Comparison of ENCODE assay signal across 8 cellular contexts in the genomic region with DNA sequence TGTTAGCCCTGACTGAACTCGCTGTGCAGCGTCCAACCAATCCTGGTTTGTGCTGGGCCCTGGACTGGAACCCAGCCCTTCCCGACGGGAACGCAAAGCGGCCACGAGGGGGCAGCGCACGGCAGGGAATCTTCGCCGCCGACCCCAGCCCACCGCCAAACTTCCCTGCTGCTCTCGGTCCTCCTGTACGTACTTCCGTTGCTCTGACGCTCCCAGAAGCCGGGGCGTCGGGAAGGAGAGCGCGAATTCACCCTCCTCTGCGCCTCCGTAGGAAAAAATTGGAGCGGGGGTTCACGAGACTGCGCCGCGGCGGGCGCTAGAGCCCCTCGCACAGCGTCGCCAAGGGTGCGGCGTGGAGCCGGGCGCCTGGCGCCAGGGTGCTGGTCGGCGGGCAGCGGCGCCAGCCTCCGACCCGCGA. TPM values are rescaled to one million over a fixed set of nuclear protein-coding genes. Genes with fewer than 3 reads are reported as not detected.
A peak's percentile ranks its signal among the peaks of the same experiment; 100 is the strongest.
DNase-seq lines count a peak whose midpoint lies in the region; ATAC-seq and TF ChIP-seq lines count a peak whose summit lies in the region.

No MANE protein-coding gene starts in this region.

- peak; percentile 76 to 88 for DNase-seq in Caco-2
- DNase-seq in HFFc6 = peak; percentile 69
- peak; percentile 90 for DNase-seq in NCI-H2196 (lab: John Stamatoyannopoulos, UW; ENCODE audit: unreplicated experiment)
- DNase-seq in activated CD4-positive, alpha-beta T cell treated with anti-CD3 and anti-CD28 coated beads for 1 hour = peak; percentile 52
- no peak for DNase-seq in chondrocyte (ENCODE audit: low spot score)
- no peak for DNase-seq in kidney epithelial cell (ENCODE audit: low read depth)
- DNase-seq in stimulated activated CD4-positive, alpha-beta T cell treated with anti-CD3 and anti-CD28 coated beads, Interleukin-12 subunit alpha, Interleukin-12 subunit beta, amount 100 ng/mL, for 24 hours (ENCODE audit: low read depth in 2 of 2) = peak; percentile 54 to 66

- POLR2A ChIA-PET in Caco-2 (lab: Charles Lee) = no interaction called here

- no peaks in the 10 kb centered on the region for H3K9me3 ChIP-seq in Caco-2

- no peak for ATAC-seq in HG03280 (IDR thresholded peaks at IDR 0.05; ENCODE audit: unreplicated experiment)

- H3K27me3 Mint-ChIP-seq in Caco-2 (ENCODE audit: insufficient read depth, unreplicated experiment) = peaks cover 8% of the 10 kb centered on the region
- peaks cover 11% of the 10 kb centered on the region; the same call in 1 of the 2 replicates for H3K27me3 Mint-ChIP-seq in HFFc6 (ENCODE audit: insufficient read depth)
- no peaks in the 10 kb centered on the region for H3K27me3 Mint-ChIP-seq in chondrocyte (ENCODE audit: low read depth)

- H3K36me3 ChIP-seq in Caco-2 (ENCODE audit: control insufficient read depth, insufficient read depth, low read length) (no peaks in the 10 kb centered on the region), kidney epithelial cell (ENCODE audit: control insufficient read depth, insufficient read depth, low read length) (no peaks in the 10 kb centered on the region)

- intact Hi-C loops in Caco-2 (cut with micrococcal nuclease; ENCODE audit: unreplicated experiment) = loop anchor here (1.0 to 2.0 kb wide), 5 partner anchors 59 to 381 kb away; no protein-coding TSS in a partner anchor

- H3K27ac Mint-ChIP-seq in Caco-2 (ENCODE audit: unreplicated experiment) (no peak overlapping the region), HFFc6 (no peak overlapping the region), chondrocyte (ENCODE audit: unreplicated experiment) (peak overlapping the region; percentile 77)

- TF ChIP-seq CTCF in Caco-2 (IDR thresholded peaks at IDR 0.05; ENCODE audit: insufficient read depth in 1 of 2, low read depth in 1 of 2, low read length in 1 of 2, severe bottlenecking in 1 of 2, unreplicated experiment in 1 of 2) (peak; percentile 91), HFFc6 (IDR thresholded peaks at IDR 0.05) (peak; percentile 97), chondrocyte (IDR thresholded peaks at IDR 0.05) (peak; percentile 98), kidney epithelial cell (IDR thresholded peaks at IDR 0.05; ENCODE audit: insufficient read depth, low read length, poor library complexity, severe bottlenecking) (peak; percentile 79)

- no peaks in the 10 kb centered on the region; the same call in 1 of the 2 replicates for H3K4me1 ChIP-seq in Caco-2

- H3K36me3 Mint-ChIP-seq in Caco-2 (ENCODE audit: insufficient read depth, unreplicated experiment) (no peaks in the 10 kb centered on the region), HFFc6 (ENCODE audit: low read depth) (no peaks in the 10 kb centered on the region; the same call in 1 of the 2 replicates), chondrocyte (ENCODE audit: low read depth) (peaks cover 8% of the 10 kb centered on the region)

- H3K4me3 ChIP-seq in Caco-2 (ENCODE audit: low read depth, low read length) = peak overlapping the region; percentile 64
- H3K4me3 ChIP-seq in kidney epithelial cell (ENCODE audit: low read depth, low read length) = peak overlapping the region; percentile 50

- H3K4me1 Mint-ChIP-seq in Caco-2 (ENCODE audit: low read depth, unreplicated experiment) (no peaks in the 10 kb centered on the region), HFFc6 (ENCODE audit: low read depth) (peaks cover 50% of the 10 kb centered on the region), chondrocyte (ENCODE audit: low read depth) (peaks cover 53% of the 10 kb centered on the region)

- no TSS peak for BruUV-seq in Caco-2 (replicated peaks; lab: Mats Ljungman, UMichigan)

- H3K27me3 ChIP-seq in Caco-2 (replicated peaks; ENCODE audit: control insufficient read depth, insufficient read depth, low read length) (peaks cover 5% of the 10 kb centered on the region), kidney epithelial cell (ENCODE audit: control insufficient read depth, insufficient read depth, low read length) (peaks cover 8% of the 10 kb centered on the region)

- CTCF ChIA-PET in Caco-2 (lab: Charles Lee) = interaction anchor here (0.7 kb wide), 1 partner anchor 77 kb away, joined by 3 read pairs; no protein-coding TSS in a partner anchor

- H3K4me3 Mint-ChIP-seq in Caco-2 (ENCODE audit: unreplicated experiment) = peak overlapping the region; percentile 84
- H3K4me3 Mint-ChIP-seq in HFFc6 = peak overlapping the region; percentile 79
- peak overlapping the region; percentile 86 for H3K4me3 Mint-ChIP-seq in chondrocyte (ENCODE audit: unreplicated experiment)

- H3K9me3 Mint-ChIP-seq in Caco-2 (ENCODE audit: unreplicated experiment) (no peaks in the 10 kb centered on the region), HFFc6 (no peaks in the 10 kb centered on the region; the same call in 1 of the 2 replicates), chondrocyte (ENCODE audit: low read depth) (no peaks in the 10 kb centered on the region)

RNA-seq across cellular contexts. Expression of a gene that starts 0.9 kb away (rescaled TPM):
- total RNA-seq in Caco-2 (2022) = 0.98 and 1.1 TPM in 2 replicates
- total RNA-seq in HFFc6 (2021; fragmentation: NEBNext Ultra II Directional; extraction: Animal tissue kit (Norgen Biotek cat#: 25700)) = 1 to 10 TPM; 2.4 to 4.4 (median 3.7) TPM
- total RNA-seq in chondrocyte = 58.8 to 66.2 TPM (median 59.5 TPM) in 3 replicates
- 9.6 and 11.3 TPM in 2 replicates for total RNA-seq in kidney epithelial cell

Comparison
In these comparisons a context has a peak if more than half of its experiments do, and no peak if none do; other contexts are left out.
1. DNase-seq: peak in Caco-2 (2 of 2), HFFc6 (single experiment), NCI-H2196 (single experiment), activated CD4-positive, alpha-beta T cell treated with anti-CD3 and anti-CD28 coated beads for 1 hour (single experiment) and stimulated activated CD4-positive, alpha-beta T cell treated with anti-CD3 and anti-CD28 coated beads, Interleukin-12 subunit alpha, Interleukin-12 subunit beta, amount 100 ng/mL, for 24 hours (2 of 2); none in chondrocyte (single experiment) and kidney epithelial cell (single experiment).
2. Peak in every context shown above with its lines, with median percentiles within 50 percentile points of each other: H3K4me3 Mint-ChIP-seq and CTCF ChIP-seq.